ENCODE assay signal across 34 cellular contexts in genomic region chrX:38346150-38346549, GRCh38. TPM values are rescaled to one million over a fixed set of nuclear protein-coding genes. Genes with fewer than 3 reads are reported as not detected.
"Had no signal": no experiment of that assay in that cellular context is flagged by ENCODE, and none has a peak within 500 bp of the region (broad histone marks: within the 10 kb centered on the region; RNA-seq: fewer than 3 reads in every experiment).

No MANE protein-coding gene starts in this region.

- H3K36me3 Mint-ChIP-seq: mesothelial cell of epicardium; naive B cell; natural killer cell treated with Interleukin-12 subunit alpha and Interleukin-12 subunit beta and Interleukin-15 and Interleukin-18, amount 100 ng/mL, for 72 hours; stimulated activated effector memory CD8-positive, alpha-beta T cell treated with anti-CD3 and anti-CD28 coated beads, Interleukin-12 subunit alpha, Interleukin-12 subunit beta, amount 100 ng/mL, for 72 hours had no signal

- H2AFZ ChIP-seq: parathyroid adenoma had no signal

- ATAC-seq: heart right ventricle; left cardiac atrium; left lung; mucosa of descending colon; natural killer cell treated with Interleukin-12 subunit alpha and Interleukin-12 subunit beta and Interleukin-15 and Interleukin-18, amount 100 ng/mL, for 72 hours; stimulated activated effector memory CD8-positive, alpha-beta T cell treated with anti-CD3 and anti-CD28 coated beads, Interleukin-12 subunit alpha, Interleukin-12 subunit beta, amount 100 ng/mL, for 72 hours had no signal

- H3K9me3 ChIP-seq: esophagus squamous epithelium, heart right ventricle, left lung, mucosa of descending colon, prostate gland, right atrium auricular region, sigmoid colon, stomach, thyroid gland, vagina had no signal

- H3K4me3 ChIP-seq: esophagus squamous epithelium, heart right ventricle, left lung, mucosa of descending colon, prostate gland, right atrium auricular region, sigmoid colon, stomach, thyroid gland, vagina had no signal

- H3K27me3 ChIP-seq: esophagus squamous epithelium, left lung, right atrium auricular region, sigmoid colon, thyroid gland, vagina had no signal

- H3K36me3 ChIP-seq: esophagus squamous epithelium, heart right ventricle, left lung, prostate gland, right atrium auricular region, sigmoid colon, stomach, thyroid gland, vagina had no signal

- DNase-seq: dermis blood vessel endothelial cell; effector memory CD4-positive, alpha-beta T cell; erythroblast; esophagus squamous epithelium; foreskin melanocyte; glutamatergic neuron; heart right ventricle; hippocampal formation; left cardiac atrium; left lung; mesenchymal stem cell; mucosa of descending colon; naive B cell; sigmoid colon; stimulated activated CD4-positive, alpha-beta T cell treated with anti-CD3 and anti-CD28 coated beads, Interleukin-2, amount 100 ng/mL, for 24 hours; stimulated activated CD4-positive, alpha-beta T cell treated with anti-CD3 and anti-CD28 coated beads, Interleukin-4, amount 100 ng/mL, for 24 hours; stimulated activated naive CD4-positive, alpha-beta T cell treated with Interleukin-2 at 50 U/mL for 16 hours; stomach; thyroid gland; trophoblast cell had no signal

- H3K4me1 ChIP-seq: esophagus squamous epithelium, parathyroid adenoma, prostate gland, right atrium auricular region, sigmoid colon, stomach, thyroid gland, vagina had no signal

- H3K4me1 Mint-ChIP-seq: mesothelial cell of epicardium; naive B cell; stimulated activated effector memory CD8-positive, alpha-beta T cell treated with anti-CD3 and anti-CD28 coated beads, Interleukin-12 subunit alpha, Interleukin-12 subunit beta, amount 100 ng/mL, for 72 hours had no signal

- H3K79me2 ChIP-seq: parathyroid adenoma had no signal

- H3K9ac ChIP-seq: parathyroid adenoma had no signal

- FAIRE-seq: islet of Langerhans had no signal

- H3K9me3 Mint-ChIP-seq: natural killer cell treated with Interleukin-12 subunit alpha and Interleukin-12 subunit beta and Interleukin-15 and Interleukin-18, amount 100 ng/mL, for 72 hours; stimulated activated effector memory CD8-positive, alpha-beta T cell treated with anti-CD3 and anti-CD28 coated beads, Interleukin-12 subunit alpha, Interleukin-12 subunit beta, amount 100 ng/mL, for 72 hours had no signal

- H3K27ac Mint-ChIP-seq: mesothelial cell of epicardium; naive B cell; natural killer cell treated with Interleukin-12 subunit alpha and Interleukin-12 subunit beta and Interleukin-15 and Interleukin-18, amount 100 ng/mL, for 72 hours; stimulated activated effector memory CD8-positive, alpha-beta T cell treated with anti-CD3 and anti-CD28 coated beads, Interleukin-12 subunit alpha, Interleukin-12 subunit beta, amount 100 ng/mL, for 72 hours had no signal

- H3K4me3 Mint-ChIP-seq: mesothelial cell of epicardium; naive B cell; natural killer cell treated with Interleukin-12 subunit alpha and Interleukin-12 subunit beta and Interleukin-15 and Interleukin-18, amount 100 ng/mL, for 72 hours; neural crest cell; stimulated activated effector memory CD8-positive, alpha-beta T cell treated with anti-CD3 and anti-CD28 coated beads, Interleukin-12 subunit alpha, Interleukin-12 subunit beta, amount 100 ng/mL, for 72 hours had no signal

- H3K27ac ChIP-seq: esophagus squamous epithelium, heart right ventricle, parathyroid adenoma, prostate gland, right atrium auricular region, sigmoid colon, stomach, thyroid gland, vagina had no signal

RNA-seq across cellular contexts. Expression of gene OTC, which starts 6.3 kb away (rescaled TPM):
- total RNA-seq: kidney epithelial cell; lower leg skin; mesothelial cell of epicardium; natural killer cell treated with Interleukin-12 subunit alpha and Interleukin-12 subunit beta and Interleukin-15 and Interleukin-18, amount 100 ng/mL, for 72 hours; osteoblast; right atrium auricular region; skeletal muscle tissue; ureter had no signal
- polyA plus RNA-seq: stomach had no signal
